In genomic region chr3:164952966-164953365, GRCh38 we compare ENCODE assay signal across 28 cellular contexts.
DNase-seq lines count a peak whose midpoint lies in the region; ATAC-seq, FAIRE-seq and TF ChIP-seq lines count a peak whose summit lies in the region.
"Had no signal": no experiment of that assay in that cellular context is flagged by ENCODE, and none has a peak within 500 bp of the region (broad histone marks: within the 10 kb centered on the region; RNA-seq: fewer than 3 reads in every experiment).

No MANE protein-coding gene starts in this region.

- TF ChIP-seq CTCF in D721Med (IDR thresholded peaks at IDR 0.05; ENCODE audit: insufficient read depth, missing control alignments) (no peak), WTC11 (IDR thresholded peaks at IDR 0.05) (no peak), gastroesophageal sphincter (IDR thresholded peaks at IDR 0.05) (no peak)

- H3K4me3 ChIP-seq in HUES6 (ENCODE audit: low read depth, low read length): no peak overlapping the region
- no peak overlapping the region for H3K4me3 ChIP-seq in gastroesophageal sphincter
- H3K4me3 ChIP-seq in right cardiac atrium (ENCODE audit: low read length): no peak overlapping the region
- H3K4me3 ChIP-seq: BLaER1, GM12878 had no signal

- intact Hi-C loops in right cardiac atrium (cut with DNase I): no loop called here

- DNase-seq in D721Med (ENCODE audit: insufficient read length, low spot score) (no peak), WTC11 (ENCODE audit: low spot score) (no peak), mesenteric fat pad (ENCODE audit: low spot score) (no peak), caudate nucleus (lab: John Stamatoyannopoulos, UW) (no peak), right cardiac atrium (no peak)
- DNase-seq: 8988T; ACHN; BE2C; C1 segment of cervical spinal cord; Caco-2; Calu3; CD4-positive, alpha-beta memory T cell; CD4-positive, CD25-positive, alpha-beta regulatory T cell; CD8-positive, alpha-beta memory T cell; DMS 273 treated with DMSO at 0.1 percent for 48 hours; DMS153; DMS53; DMS79; DND-41; EL; GDM1 had no signal

- no peak overlapping the region for H3K4me3 Mint-ChIP-seq in WTC11
- H3K4me3 Mint-ChIP-seq: CD14-positive monocyte; CD4-positive, alpha-beta memory T cell; CD4-positive, CD25-positive, alpha-beta regulatory T cell; CD8-positive, alpha-beta memory T cell had no signal

- ATAC-seq in WTC11: no peak
- ATAC-seq in gastroesophageal sphincter: no peak
- ATAC-seq in right cardiac atrium: no peak
- ATAC-seq: GM12878 had no signal

- peak; percentile 35 for FAIRE-seq in D721Med (lab: Jason Lieb, UNC)
- FAIRE-seq: GM12878, GM12892, GM18507 had no signal

- no peaks in the 10 kb centered on the region for H3K9me3 ChIP-seq in HUES6 (ENCODE audit: control insufficient read depth, insufficient read depth, low read depth, low read length)
- no peaks in the 10 kb centered on the region for H3K9me3 ChIP-seq in gastroesophageal sphincter
- no peaks in the 10 kb centered on the region for H3K9me3 ChIP-seq in right cardiac atrium (ENCODE audit: control insufficient read depth, low read length)
- H3K9me3 ChIP-seq: BE2C, BLaER1, Caco-2 had no signal

- 80 to 82% methylated on average over 3 of the region's 3 CpGs for WGBS in gastroesophageal sphincter (ENCODE audit: low coverage in 1 of 2), 2 donors
- WGBS in right cardiac atrium: 81% methylated on average over 3 of the region's 3 CpGs

- no peak for TF ChIP-seq POLR2A in gastroesophageal sphincter (IDR thresholded peaks at IDR 0.05)

- peaks cover 9% of the 10 kb centered on the region for H3K4me1 Mint-ChIP-seq in WTC11
- H3K4me1 Mint-ChIP-seq: CD14-positive monocyte; CD4-positive, alpha-beta memory T cell; CD4-positive, CD25-positive, alpha-beta regulatory T cell; CD8-positive, alpha-beta memory T cell had no signal

- H3K27ac Mint-ChIP-seq in WTC11: peak overlapping the region; percentile 6
- H3K27ac Mint-ChIP-seq: CD14-positive monocyte; CD4-positive, alpha-beta memory T cell; CD4-positive, CD25-positive, alpha-beta regulatory T cell; CD8-positive, alpha-beta memory T cell had no signal

- no peak overlapping the region for H3K9ac ChIP-seq in HUES6 (ENCODE audit: low read length)
- H3K9ac ChIP-seq: BLaER1 had no signal

- H3K9me3 Mint-ChIP-seq in WTC11: peaks cover 10% of the 10 kb centered on the region

- H3K27me3 Mint-ChIP-seq in WTC11 (ENCODE audit: low read depth): no peaks in the 10 kb centered on the region
- H3K27me3 Mint-ChIP-seq: CD4-positive, alpha-beta memory T cell; CD4-positive, CD25-positive, alpha-beta regulatory T cell; CD8-positive, alpha-beta memory T cell had no signal

- H3K27me3 ChIP-seq in HUES6 (ENCODE audit: control insufficient read depth, insufficient read depth, low read length) (no peaks in the 10 kb centered on the region), gastroesophageal sphincter (no peaks in the 10 kb centered on the region), right cardiac atrium (ENCODE audit: control insufficient read depth, insufficient read depth) (no peaks in the 10 kb centered on the region)
- H3K27me3 ChIP-seq: BE2C, BLaER1 had no signal

- no peaks in the 10 kb centered on the region; the same call in 1 of the 2 replicates for H3K36me3 Mint-ChIP-seq in WTC11
- H3K36me3 Mint-ChIP-seq: CD14-positive monocyte; CD4-positive, alpha-beta memory T cell; CD4-positive, CD25-positive, alpha-beta regulatory T cell; CD8-positive, alpha-beta memory T cell had no signal

- POLR2A ChIA-PET in WTC11 (lab: Charles Lee): no interaction called here

- H3K36me3 ChIP-seq in HUES6 (ENCODE audit: control insufficient read depth, insufficient read depth, low read length) (no peaks in the 10 kb centered on the region), gastroesophageal sphincter (no peaks in the 10 kb centered on the region)
- H3K36me3 ChIP-seq: BE2C, BLaER1 had no signal

- TF ChIP-seq EP300 in gastroesophageal sphincter (IDR thresholded peaks at IDR 0.05): no peak

- H3K4me1 ChIP-seq in HUES6 (ENCODE audit: control insufficient read depth, insufficient read depth, low read length) (peaks cover 4% of the 10 kb centered on the region; the same call in 1 of the 2 replicates), gastroesophageal sphincter (no peaks in the 10 kb centered on the region), right cardiac atrium (ENCODE audit: control insufficient read depth, insufficient read depth, low read length) (no peaks in the 10 kb centered on the region)
- H3K4me1 ChIP-seq: BE2C, BLaER1, Caco-2 had no signal

- H3K27ac ChIP-seq in HUES6 (ENCODE audit: low read depth, low read length) (peak overlapping the region; percentile 33; the same call in 1 of the 2 replicates), gastroesophageal sphincter (no peak overlapping the region), caudate nucleus (ENCODE audit: low read depth, low read length) (no peak overlapping the region), right cardiac atrium (ENCODE audit: low read length) (no peak overlapping the region)
- H3K27ac ChIP-seq: BLaER1 had no signal

- CTCF ChIA-PET in WTC11 (lab: Charles Lee): no interaction called here

TF ChIP-seq in WTC11, 78 proteins besides CTCF, POLR2A, EP300 and RAD21:
- no peak for TF ChIP-seq ZBTB21 (CRISPR knock-in tag; IDR thresholded peaks at IDR 0.05; ENCODE audit: borderline replicate concordance)
- no peak for TF ChIP-seq MLX (CRISPR knock-in tag; IDR thresholded peaks at IDR 0.05)
- TF ChIP-seq ZNF121 (CRISPR knock-in tag; IDR thresholded peaks at IDR 0.05): no peak
- no peak for TF ChIP-seq SOX15 (CRISPR knock-in tag; IDR thresholded peaks at IDR 0.05)
